Comparison of ENCODE assay signal across 22 cellular contexts in genomic region chr16:86321491-86321890, GRCh38.
A peak's percentile ranks its signal among the peaks of the same experiment; 100 is the strongest.
DNase-seq lines count a peak whose midpoint lies in the region; ATAC-seq and TF ChIP-seq lines count a peak whose summit lies in the region.
"Had no signal": no experiment of that assay in that cellular context is flagged by ENCODE, and none has a peak within 500 bp of the region (broad histone marks: within the 10 kb centered on the region; RNA-seq: fewer than 3 reads in every experiment).

No MANE protein-coding gene starts in this region.

- H2BK120ac ChIP-seq in IMR-90 (ENCODE audit: low read depth, low read length) (0 out of 2 replicates have a peak overlapping the region, but pooled peaks have one; percentile 16), mesenchymal stem cell (ENCODE audit: low read depth, low read length) (no peak overlapping the region)

- H3K4ac ChIP-seq in IMR-90 (ENCODE audit: low read depth, low read length) (peak overlapping the region; percentile 60; the same call in 1 of the 2 replicates), mesenchymal stem cell (ENCODE audit: low read depth in 1 of 2, low read length in 2 of 2) (peak overlapping the region in 1 of 2 experiments; percentile 59)

- TF ChIP-seq CTCF in IMR-90 (conservative IDR thresholded peaks at IDR 0.05; ENCODE audit: low read depth, low read length) (no peak), vagina (IDR thresholded peaks at IDR 0.05) (no peak)

- no peak overlapping the region for H4K5ac ChIP-seq in IMR-90 (ENCODE audit: low read depth, low read length)

- dilution Hi-C loops in IMR-90 (cut with HindIII; ENCODE audit: low sequenced_read_pairs, unreplicated experiment): no loop called here

- H4K8ac ChIP-seq in IMR-90 (ENCODE audit: low read depth in 2 of 2, low read length in 2 of 2) (no peak overlapping the region), mesenchymal stem cell (ENCODE audit: low read length) (no peak overlapping the region)

- no peak for DNase-seq in IMR-90
- DNase-seq in mesenchymal stem cell: no peak
- DNase-seq in posterior vena cava (ENCODE audit: low spot score): peak; percentile 59
- DNase-seq in vagina (ENCODE audit: extremely low spot score in 2 of 2): no peak
- no peak for DNase-seq in NCI-H2227 treated with DMSO at 0.1 percent for 48 hours (lab: John Stamatoyannopoulos, UW)
- no peak for DNase-seq in T-cell
- DNase-seq: 8988T; ACHN; AML-193; BE2C; CD4-positive, alpha-beta T cell; CD8-positive, alpha-beta memory T cell; DMS 273 treated with DMSO at 0.1 percent for 48 hours; DMS79 treated with DMSO at 0.1 percent for 48 hours; GF-D8; GM23248; H7 had no signal

- H2AK5ac ChIP-seq in IMR-90 (ENCODE audit: low read depth, low read length): peak overlapping the region; percentile 23
- H2AK5ac ChIP-seq in mesenchymal stem cell (ENCODE audit: low read length, severe bottlenecking): no peak overlapping the region

- H3K27ac ChIP-seq in IMR-90 (ENCODE audit: insufficient read depth, low read length) (no peak overlapping the region), mesenchymal stem cell (ENCODE audit: low read length, poor library complexity, severe bottlenecking) (no peak overlapping the region), vagina (peak overlapping the region; percentile 28)
- H3K27ac ChIP-seq: A549; BLaER1 treated with 17β-estradiol and CSF1 and Interleukin-3, amounts not matched to agents 10 nM and 100 nM; GM23248 had no signal

- H2AK9ac ChIP-seq in IMR-90 (replicated peaks; ENCODE audit: low read depth, low read length, poor library complexity): no peak overlapping the region

- H3K27me3 Mint-ChIP-seq in T-cell: peaks cover 6 to 16% of the 10 kb centered on the region in 2 donors

- H3K9ac ChIP-seq in IMR-90 (ENCODE audit: low read depth, low read length) (no peak overlapping the region), mesenchymal stem cell (ENCODE audit: low read length) (no peak overlapping the region)
- H3K9ac ChIP-seq: BLaER1 treated with 17β-estradiol and CSF1 and Interleukin-3, amounts not matched to agents 10 nM and 100 nM; GM23248 had no signal

- H3K79me1 ChIP-seq in IMR-90 (ENCODE audit: low read depth in 1 of 2, low read length in 2 of 2): no peaks in the 10 kb centered on the region
- no peaks in the 10 kb centered on the region for H3K79me1 ChIP-seq in mesenchymal stem cell (replicated peaks; ENCODE audit: low read length, poor library complexity, severe bottlenecking)

- H3K4me1 ChIP-seq in IMR-90 (ENCODE audit: control insufficient read depth, insufficient read depth, low read length): peaks cover 9% of the 10 kb centered on the region
- H3K4me1 ChIP-seq in mesenchymal stem cell (ENCODE audit: control insufficient read depth, insufficient read depth, low read depth, low read length): peaks cover 1% of the 10 kb centered on the region
- H3K4me1 ChIP-seq in vagina: peaks cover 32% of the 10 kb centered on the region
- H3K4me1 ChIP-seq: A549 had no signal

- H3K36me3 ChIP-seq in IMR-90 (ENCODE audit: control insufficient read depth, insufficient read depth, low read length): no peaks in the 10 kb centered on the region
- H3K36me3 ChIP-seq in mesenchymal stem cell (ENCODE audit: control insufficient read depth in 1 of 2, insufficient read depth in 2 of 2, low read depth in 1 of 2, low read length in 2 of 2): no peaks in the 10 kb centered on the region
- H3K36me3 ChIP-seq in vagina: no peaks in the 10 kb centered on the region
- H3K36me3 ChIP-seq: BE2C; BLaER1 treated with 17β-estradiol and CSF1 and Interleukin-3, amounts not matched to agents 10 nM and 100 nM had no signal

- in situ Hi-C loops in IMR-90 (cut with MboI; ENCODE audit: low sequenced_read_pairs): loop anchor here (25.0 kb wide), 1 partner anchor 509 kb away; no protein-coding TSS in a partner anchor

- no peaks in the 10 kb centered on the region for H3K36me3 Mint-ChIP-seq in T-cell
- H3K36me3 Mint-ChIP-seq: CD14-positive monocyte; CD8-positive, alpha-beta memory T cell had no signal

- TF ChIP-seq RAD21 in IMR-90 (IDR thresholded peaks at IDR 0.05; ENCODE audit: low read length): no peak

- no peak overlapping the region for H3K4me3 Mint-ChIP-seq in T-cell
- H3K4me3 Mint-ChIP-seq: CD14-positive monocyte; CD4-positive, alpha-beta T cell; CD8-positive, alpha-beta memory T cell had no signal

- H3K56ac ChIP-seq in IMR-90 (ENCODE audit: extremely low read depth, insufficient read depth, low read length): no peak overlapping the region

- H3K9me3 ChIP-seq in IMR-90 (ENCODE audit: control insufficient read depth, insufficient read depth, low read length) (peaks cover 7% of the 10 kb centered on the region), mesenchymal stem cell (ENCODE audit: control insufficient read depth, low read length) (peaks cover 10% of the 10 kb centered on the region), vagina (no peaks in the 10 kb centered on the region)
- H3K9me3 ChIP-seq: BE2C had no signal

- peaks cover 6% of the 10 kb centered on the region; the same call in 1 of the 2 replicates for H3K27me3 ChIP-seq in IMR-90 (ENCODE audit: control insufficient read depth, insufficient read depth, low read length)
- H3K27me3 ChIP-seq in mesenchymal stem cell (ENCODE audit: control insufficient read depth in 1 of 2, insufficient read depth in 1 of 2, low read length in 2 of 2): peaks cover 0 to 60% of the 10 kb centered on the region in 2 experiments
- no peaks in the 10 kb centered on the region for H3K27me3 ChIP-seq in vagina
- H3K27me3 ChIP-seq: BLaER1 treated with 17β-estradiol and CSF1 and Interleukin-3, amounts not matched to agents 10 nM and 100 nM had no signal

- WGBS in IMR-90 (ENCODE audit: extremely low coverage in 2 of 2, insufficient read length in 1 of 2), 2 experiments: 100% methylated on average over 1 of the region's 9 CpGs; no CpG with 5 or more reads in 1 of the 2 experiments
- WGBS in mesenchymal stem cell: 94% methylated on average over 9 of the region's 9 CpGs

- no peak overlapping the region for H2BK5ac ChIP-seq in IMR-90 (ENCODE audit: low read depth, low read length, poor library complexity, severe bottlenecking)
- no peak overlapping the region for H2BK5ac ChIP-seq in mesenchymal stem cell (ENCODE audit: low read depth, low read length, poor library complexity, severe bottlenecking)

- intact Hi-C loops in IMR-90 (cut with micrococcal nuclease) (no loop called here), posterior vena cava (cut with DNase I) (no loop called here), vagina (cut with DNase I) (no loop called here)

- H3K9me3 Mint-ChIP-seq in T-cell: peaks cover 0 to 3% (median 0%) of the 10 kb centered on the region in 3 donors

- BruUV-seq in IMR-90 (replicated peaks; lab: Mats Ljungman, UMichigan): no TSS peak

- H2BK12ac ChIP-seq in mesenchymal stem cell (ENCODE audit: low read length in 2 of 2): peak overlapping the region; percentile 40 to 60

- no peak overlapping the region for H3K27ac Mint-ChIP-seq in T-cell
- H3K27ac Mint-ChIP-seq: CD14-positive monocyte; CD4-positive, alpha-beta T cell had no signal

- no peaks in the 10 kb centered on the region for H3K4me1 Mint-ChIP-seq in T-cell
- H3K4me1 Mint-ChIP-seq: CD14-positive monocyte; CD8-positive, alpha-beta memory T cell had no signal

- H2BK20ac ChIP-seq in IMR-90 (ENCODE audit: low read depth, low read length): no peak overlapping the region

- no peak overlapping the region for H3K23ac ChIP-seq in IMR-90 (ENCODE audit: low read depth, low read length)
- no peak overlapping the region for H3K23ac ChIP-seq in mesenchymal stem cell (ENCODE audit: low read length in 2 of 2)

- peak overlapping the region; percentile 49; the same call in 2 of the 3 replicates for H2BK15ac ChIP-seq in IMR-90 (ENCODE audit: low read depth, low read length)
- no peak overlapping the region for H2BK15ac ChIP-seq in mesenchymal stem cell (ENCODE audit: low read depth, poor library complexity, severe bottlenecking)

- ATAC-seq in IMR-90 (ENCODE audit: low read depth) (no peak), GM18511 (IDR thresholded peaks at IDR 0.05; ENCODE audit: unreplicated experiment) (no peak), T-cell (replicated peaks in 1 of 4) (no peak)
- ATAC-seq: A549, HCT116 had no signal

- H4K20me1 ChIP-seq in IMR-90 (ENCODE audit: insufficient read depth, low read length): no peaks in the 10 kb centered on the region
- H4K20me1 ChIP-seq: BLaER1 treated with 17β-estradiol and CSF1 and Interleukin-3, amounts not matched to agents 10 nM and 100 nM had no signal

- POLR2A ChIA-PET in IMR-90 (lab: Charles Lee; ENCODE audit: unreplicated experiment): no interaction called here
- POLR2A ChIA-PET in T-cell (lab: Charles Lee): no interaction called here

- H3K14ac ChIP-seq in IMR-90 (replicated peaks; ENCODE audit: low read depth, low read length): no peak overlapping the region
- H3K14ac ChIP-seq in mesenchymal stem cell (ENCODE audit: low read length in 2 of 2): no peak overlapping the region

- H3K4me3 ChIP-seq in IMR-90 (ENCODE audit: insufficient read depth, low read depth, low read length): no peak overlapping the region
- H3K4me3 ChIP-seq in mesenchymal stem cell (ENCODE audit: insufficient read depth in 1 of 2, low read depth in 1 of 2, low read length in 2 of 2): no peak overlapping the region
- H3K4me3 ChIP-seq in vagina: no peak overlapping the region
- H3K4me3 ChIP-seq: A549; BLaER1 treated with 17β-estradiol and CSF1 and Interleukin-3, amounts not matched to agents 10 nM and 100 nM; GM23248 had no signal

- H3K4me2 ChIP-seq in IMR-90 (ENCODE audit: low read depth, low read length) (no peak overlapping the region), mesenchymal stem cell (ENCODE audit: low read length, poor library complexity, severe bottlenecking) (no peak overlapping the region)
- H3K4me2 ChIP-seq: A549; BLaER1 treated with 17β-estradiol and CSF1 and Interleukin-3, amounts not matched to agents 10 nM and 100 nM had no signal

- H2AFZ ChIP-seq in IMR-90 (replicated peaks; ENCODE audit: low read length, poor library complexity): no peak overlapping the region
- no peak overlapping the region for H2AFZ ChIP-seq in mesenchymal stem cell (ENCODE audit: low read depth, low read length)
- H2AFZ ChIP-seq: GM23248 had no signal

- H3K18ac ChIP-seq in IMR-90 (ENCODE audit: low read depth, low read length) (no peak overlapping the region), mesenchymal stem cell (ENCODE audit: low read depth in 1 of 2, low read length in 2 of 2) (no peak overlapping the region)

- CTCF ChIA-PET in IMR-90 (lab: Yijun Ruan, JAX) (no interaction called here), T-cell (lab: Charles Lee) (no interaction called here)

- H4K91ac ChIP-seq in IMR-90 (ENCODE audit: insufficient read depth, low read depth, low read length) (peak overlapping the region; percentile 7; the same call in 1 of the 2 replicates), mesenchymal stem cell (ENCODE audit: low read length) (no peak overlapping the region)

- TF ChIP-seq POLR2A in IMR-90 (IDR thresholded peaks at IDR 0.05; ENCODE audit: low read depth, low read length): no peak
- no peak for TF ChIP-seq POLR2A in vagina (IDR thresholded peaks at IDR 0.05)

- H3K9me1 ChIP-seq in IMR-90 (ENCODE audit: insufficient read depth, low read length): 0 out of 2 replicates have a peak, but pooled peaks cover 9% of the 10 kb centered on the region

TF ChIP-seq in IMR-90, 13 proteins besides CTCF, POLR2A, EP300 and RAD21 (continues in another document):
- TF ChIP-seq FOS (IDR thresholded peaks at IDR 0.05; ENCODE audit: low read depth, low read length): no peak
